Comparison of ENCODE assay signal across 12 cellular contexts in the genomic region with DNA sequence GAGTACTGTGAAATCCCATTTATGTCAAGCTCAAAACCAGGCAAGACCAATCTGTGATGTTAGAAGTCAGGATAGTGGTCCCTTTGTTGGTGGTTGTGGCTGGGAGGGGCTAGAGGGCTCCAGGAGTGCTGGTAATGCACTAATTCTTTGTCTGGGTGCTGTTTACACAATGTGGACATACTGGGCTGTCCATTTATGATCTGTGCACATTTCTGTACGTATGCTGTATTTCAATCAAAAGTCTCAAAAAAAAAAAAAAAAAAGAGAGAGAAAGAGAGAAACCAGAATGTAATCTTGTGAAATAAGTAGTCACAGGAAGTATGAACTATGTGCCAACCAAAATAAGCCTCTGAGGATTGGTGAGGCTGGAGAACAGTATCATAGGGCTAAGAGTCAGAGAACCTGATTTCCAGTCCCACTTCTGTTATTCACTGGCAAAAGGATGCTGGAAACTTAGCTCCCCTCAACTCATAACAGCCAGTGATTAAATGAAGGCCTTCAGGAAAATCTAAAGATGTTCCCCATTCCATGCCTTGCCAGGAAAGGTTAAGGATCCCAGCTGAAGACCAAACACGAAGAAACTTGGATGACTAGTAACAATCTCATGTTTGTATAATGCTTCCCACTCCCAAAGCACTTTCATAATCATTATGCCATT. TPM values are rescaled to one million over a fixed set of nuclear protein-coding genes. Genes with fewer than 3 reads are reported as not detected.
DNase-seq lines count a peak whose midpoint lies in the region; ATAC-seq, FAIRE-seq and TF ChIP-seq lines count a peak whose summit lies in the region.
"Had no signal": no experiment of that assay in that cellular context is flagged by ENCODE, and none has a peak within 500 bp of the region (broad histone marks: within the 10 kb centered on the region; RNA-seq: fewer than 3 reads in every experiment).

No MANE protein-coding gene starts in this region.

- TF ChIP-seq CTCF in GM12878 (IDR thresholded peaks at IDR 0.05 in 2 of 3, conservative IDR thresholded peaks at IDR 0.05 in 1 of 3; ENCODE audit: control insufficient read depth in 2 of 3, extremely low read depth in 1 of 3, insufficient read depth in 1 of 3, low read depth in 3 of 3, low read length in 3 of 3) (no peak), mucosa of descending colon (IDR thresholded peaks at IDR 0.05) (no peak)

- H3K18ac ChIP-seq in mesendoderm (ENCODE audit: low read length) = no peak overlapping the region

- H3K9me3 ChIP-seq in GM12878 (replicated peaks; ENCODE audit: control insufficient read depth, insufficient read depth, low read length) = no peaks in the 10 kb centered on the region
- H3K9me3 ChIP-seq in mucosa of descending colon = no peaks in the 10 kb centered on the region
- H3K9me3 ChIP-seq: pancreas had no signal

- DNase-seq in left cardiac atrium (no peak), Right ventricle myocardium superior (no peak), GM12878 (ENCODE audit: low read depth, low spot score) (no peak), mesendoderm (no peak), mucosa of descending colon (no peak), GOT3 (lab: John Stamatoyannopoulos, UW) (no peak)
- DNase-seq: NCI-H1105, pancreas had no signal

- POLR2A ChIA-PET in GM12878 (lab: Charles Lee) = interaction anchor here (0.7 to 1.5 kb wide), 3 partner anchors 177 to 245 kb away, joined by 3 to 4 read pairs (median 3); no protein-coding TSS in a partner anchor

- no peak for TF ChIP-seq EP300 in GM12878 (IDR thresholded peaks at IDR 0.05; ENCODE audit: borderline replicate concordance in 1 of 2, control insufficient read depth in 1 of 2, low read depth in 2 of 2, low read length in 2 of 2)

- in situ Hi-C loops in GM12878 (cut with MboI) = no loop called here

- no peak overlapping the region for H3K56ac ChIP-seq in mesendoderm (ENCODE audit: low read length)

- TF ChIP-seq RAD21 in GM12878 (IDR thresholded peaks at IDR 0.05; ENCODE audit: insufficient read depth, low read depth, low read length) = no peak

- no peaks in the 10 kb centered on the region for H3K79me2 ChIP-seq in GM12878 (ENCODE audit: control insufficient read depth, insufficient read depth, low read length)
- no peaks in the 10 kb centered on the region for H3K79me2 ChIP-seq in mesendoderm (ENCODE audit: control insufficient read depth, insufficient read depth, low read length)

- CTCF ChIA-PET in GM12878 (lab: Yijun Ruan, JAX) = interaction anchor here (1.0 to 12.5 kb wide), 11 partner anchors 9 to 366 kb away, joined by 3 to 118 read pairs (median 5); partner anchors contain the start of genes EFHC1 and TRAM2

- H3K27ac ChIP-seq in GM12878 (ENCODE audit: control insufficient read depth, insufficient read depth) (no peak overlapping the region), mesendoderm (ENCODE audit: low read depth, low read length) (no peak overlapping the region)
- H3K27ac ChIP-seq: pancreas, SK-N-MC had no signal

- H3K27me3 ChIP-seq in GM12878 (replicated peaks in 1 of 2; ENCODE audit: control insufficient read depth in 2 of 2, insufficient read depth in 2 of 2, low read length in 1 of 2) (no peaks in the 10 kb centered on the region), mesendoderm (ENCODE audit: insufficient read depth, low read length, poor library complexity) (no peaks in the 10 kb centered on the region)
- H3K27me3 ChIP-seq: pancreas had no signal

- ATAC-seq in left cardiac atrium (peak; percentile 35 to 59), Right ventricle myocardium superior (ENCODE audit: poor library complexity) (no peak), GM12878 (no peak), GM19023 (IDR thresholded peaks at IDR 0.05; ENCODE audit: unreplicated experiment) (no peak), GM18861 (IDR thresholded peaks at IDR 0.05; ENCODE audit: unreplicated experiment) (no peak), mucosa of descending colon (no peak)
- ATAC-seq: activated CD8-positive, alpha-beta memory T cell treated with anti-CD3 and anti-CD28 coated beads, Interleukin-2, amount 10 ng/mL, durations not matched to agents 7 days and 5 days; pancreas had no signal

- no peak overlapping the region for H3K4me2 ChIP-seq in GM12878 (ENCODE audit: control insufficient read depth, insufficient read depth)
- H3K4me2 ChIP-seq in mesendoderm (ENCODE audit: low read length) = no peak overlapping the region

- H3K4me1 ChIP-seq in GM12878 (ENCODE audit: control insufficient read depth, insufficient read depth, low read length) (peaks cover 30% of the 10 kb centered on the region), mesendoderm (ENCODE audit: control insufficient read depth, low read depth, low read length) (no peaks in the 10 kb centered on the region), mucosa of descending colon (ENCODE audit: low read depth) (peaks cover 8% of the 10 kb centered on the region)
- H3K4me1 ChIP-seq: pancreas had no signal

- no peak overlapping the region for H3K4me3 ChIP-seq in GM12878
- no peak overlapping the region for H3K4me3 ChIP-seq in mesendoderm (ENCODE audit: low read length)
- H3K4me3 ChIP-seq in mucosa of descending colon = no peak overlapping the region
- H3K4me3 ChIP-seq: pancreas, SK-N-MC had no signal

- no peak overlapping the region for H4K5ac ChIP-seq in mesendoderm (ENCODE audit: low read length)

- intact Hi-C loops in left cardiac atrium (cut with DNase I) = loop anchor here in 1 of 2 donors (5.0 kb wide), 1 partner anchor 184 kb away; no protein-coding TSS in a partner anchor
- intact Hi-C loops in Right ventricle myocardium superior (cut with DNase I) = no loop called here
- intact Hi-C loops in GM12878 (cut with micrococcal nuclease; ENCODE audit: unreplicated experiment) = loop anchor here (5.0 to 10.0 kb wide), 3 partner anchors 66 to 312 kb away; partner anchors contain the start of gene MCM3
- intact Hi-C loops in mucosa of descending colon (cut with DNase I, micrococcal nuclease) = loop anchor here (5.0 to 10.0 kb wide), 2 partner anchors 68 to 179 kb away; no protein-coding TSS in a partner anchor

- FAIRE-seq in GM12878 (lab: Jason Lieb, UNC) = peak; percentile 44
- FAIRE-seq: pancreas had no signal

- WGBS in GM12878 (ENCODE audit: insufficient coverage, insufficient replicate concordance, low lambda C conversion rate, missing lambda C conversion rate) = 20% methylated on average over 2 of the region's 2 CpGs
- WGBS in mesendoderm (ENCODE audit: extremely low coverage, insufficient coverage, low lambda C conversion rate) = no CpG with 5 or more reads among the region's 2 CpGs

- RAD21 ChIA-PET in GM12878 (lab: Charles Lee; ENCODE audit: unreplicated experiment) = interaction anchor here (1.1 to 2.2 kb wide), 6 partner anchors 21 to 181 kb away, joined by 3 to 8 read pairs (median 6); no protein-coding TSS in a partner anchor

- no TSS peak for BruUV-seq in GM12878 (replicated peaks; lab: Mats Ljungman, UMichigan)

- no peak overlapping the region for H2BK120ac ChIP-seq in mesendoderm (ENCODE audit: low read depth, low read length)

- H2BK5ac ChIP-seq in mesendoderm (ENCODE audit: low read length) = no peak overlapping the region

- H2BK15ac ChIP-seq in mesendoderm (replicated peaks; ENCODE audit: low read depth) = peak overlapping the region; percentile 59

- no peaks in the 10 kb centered on the region for H3K79me1 ChIP-seq in mesendoderm (ENCODE audit: low read length)

- SMC1A ChIA-PET in GM12878 (lab: Charles Lee; ENCODE audit: uncharacterized antibody, unreplicated experiment) = interaction anchor here (0.7 to 6.1 kb wide), 12 partner anchors 9 to 613 kb away, joined by 3 to 41 read pairs (median 5); no protein-coding TSS in a partner anchor

- no peaks in the 10 kb centered on the region for H4K20me1 ChIP-seq in GM12878 (ENCODE audit: control insufficient read depth, insufficient read depth)

- no peak overlapping the region for H2AFZ ChIP-seq in GM12878 (ENCODE audit: control insufficient read depth, low read depth, low read length)

- H3K36me3 ChIP-seq in GM12878 (ENCODE audit: control insufficient read depth in 2 of 2, insufficient read depth in 2 of 2, low read length in 1 of 2) = no peaks in the 10 kb centered on the region
- H3K36me3 ChIP-seq in mesendoderm (ENCODE audit: control insufficient read depth, insufficient read depth, low read length) = no peaks in the 10 kb centered on the region
- no peaks in the 10 kb centered on the region for H3K36me3 ChIP-seq in mucosa of descending colon (ENCODE audit: low read depth)
- H3K36me3 ChIP-seq: pancreas had no signal

- no peak overlapping the region for H3K23ac ChIP-seq in mesendoderm (ENCODE audit: low read length)

- H2AK5ac ChIP-seq in mesendoderm (ENCODE audit: low read length) = no peak overlapping the region

- H4K8ac ChIP-seq in mesendoderm (ENCODE audit: low read depth, low read length) = no peak overlapping the region

- TF ChIP-seq POLR2A in GM12878 (IDR thresholded peaks at IDR 0.05; ENCODE audit: low read depth, low read length) = no peak

- H3K9ac ChIP-seq in GM12878 (ENCODE audit: control insufficient read depth, insufficient read depth, low read length) (no peak overlapping the region), mesendoderm (ENCODE audit: low read length) (no peak overlapping the region)

- no peak overlapping the region for H3K4ac ChIP-seq in mesendoderm (ENCODE audit: low read depth, low read length)

RNA-seq across cellular contexts. Expression of gene TRAM2, which starts 19.6 kb away (rescaled TPM):
- 10 to 100 TPM; 14.1 to 19.2 TPM for total RNA-seq in left cardiac atrium
- 11.0 TPM for total RNA-seq in Right ventricle myocardium superior
- 9.5 and 10.9 TPM in 2 replicates for total RNA-seq in GM12878 (2013; cell fraction: nucleolus; rRNA removed)
- 10.9 and 11.0 TPM in 2 replicates for total RNA-seq in GM12878 (2014; rRNA removed)
- total RNA-seq in GM12878 (2014; rRNA removed; fragmentation: Illumina TruSeq; extraction: Trizol) = 7.9 and 8.2 TPM in 2 replicates
- 12.5 and 13.2 TPM in 2 replicates for total RNA-seq in GM12878 (2021)
- polyA plus RNA-seq in GM12878 (2011; ENCODE audit: low read depth) = 4.4 TPM
- 4.8 and 6.8 TPM in 2 replicates for polyA plus RNA-seq in GM12878 (2011; rRNA removed)
- 6.9 and 7.2 TPM in 2 replicates for polyA plus RNA-seq in GM12878 (2011; cell fraction: cytosol; rRNA removed)
- 12.2 and 13.7 TPM in 2 replicates for polyA plus RNA-seq in GM12878 (2011; cell fraction: nucleus; rRNA removed)
- polyA plus RNA-seq in GM12878 (2012) = 5.6 and 6.1 TPM in 2 replicates
- 12.4 and 13.9 TPM in 2 replicates for polyA plus RNA-seq in GM12878 (2014; fragmentation: Illumina TruSeq; extraction: Trizol)
- 1 to 10 TPM; 2.5 TPM for polyA plus RNA-seq in GM12878 (2014; fragmentation: Nextera tagmentation; extraction: Ambion mirVana)
- 10.5 and 11.1 TPM in 2 replicates for polyA plus RNA-seq in GM12878 (2014; rRNA removed)
- polyA plus RNA-seq in GM12878 (2016; fragmentation: Nextera tagmentation; extraction: Ambion mirVana) = 10 to 100 TPM; 13.9 to 15.0 TPM
- polyA minus RNA-seq in GM12878 (2011; rRNA and poly(A)+ RNA removed) = 5.0 and 5.9 TPM in 2 replicates
- polyA minus RNA-seq in GM12878 (2011; cell fraction: cytosol; rRNA and poly(A)+ RNA removed) = 1.9 and 3.6 TPM in 2 replicates
- 3.1 and 5.9 TPM in 2 replicates for polyA minus RNA-seq in GM12878 (2011; cell fraction: nucleus; rRNA and poly(A)+ RNA removed)
- 39.3 TPM for polyA plus RNA-seq in mesendoderm (2013, experiment 1 of 2)
- polyA plus RNA-seq in mesendoderm (2013, experiment 2 of 2) = 39.0 TPM
- total RNA-seq in mucosa of descending colon = 10 to 100 TPM; 20.3 to 25.0 (median 24.1) TPM

Comparison
In these comparisons a context has a peak if more than half of its experiments do, and no peak if none do; other contexts are left out.
1. ATAC-seq: peak in left cardiac atrium (2 of 2); none in Right ventricle myocardium superior (single experiment), GM12878 (single experiment), GM19023 (single experiment), GM18861 (single experiment) and mucosa of descending colon (single experiment).